Comparison of ENCODE assay signal across 8 cellular contexts in genomic region chr12:119179335-119180021, GRCh38. TPM values are rescaled to one million over a fixed set of nuclear protein-coding genes. Genes with fewer than 3 reads are reported as not detected.
A peak's percentile ranks its signal among the peaks of the same experiment; 100 is the strongest.
DNase-seq lines count a peak whose midpoint lies in the region; ATAC-seq and TF ChIP-seq lines count a peak whose summit lies in the region.

No MANE protein-coding gene starts in this region.

- POLR2A ChIA-PET in CD4-positive, alpha-beta memory T cell (lab: Charles Lee; ENCODE audit: partially characterized antibody) = no interaction called here

- H3K4me1 ChIP-seq in HUES64 (ENCODE audit: insufficient read depth, low read length) (peaks cover 40% of the 10 kb centered on the region), tibial artery (peaks cover 3 to 66% (median 40%) of the 10 kb centered on the region in 4 donors)
- H3K4me1 ChIP-seq in CD4-positive, alpha-beta memory T cell (ENCODE audit: insufficient read depth, low read length) = no peaks in the 10 kb centered on the region

- DNase-seq in cardiac fibroblast (ENCODE audit: low read depth in 2 of 2) (peak; percentile 55 to 70), tibial artery (no peak), NCI-H1048 (lab: John Stamatoyannopoulos, UW) (no peak), NCI-H82 treated with DMSO at 0.1 percent for 48 hours (lab: John Stamatoyannopoulos, UW; ENCODE audit: unreplicated experiment) (no peak)
- no peak for DNase-seq in CD4-positive, alpha-beta memory T cell

- no peaks in the 10 kb centered on the region for H3K9me3 ChIP-seq in HUES64 (ENCODE audit: insufficient read depth, low read depth, low read length)
- no peaks in the 10 kb centered on the region for H3K9me3 ChIP-seq in tibial artery
- no peaks in the 10 kb centered on the region for H3K9me3 ChIP-seq in CD4-positive, alpha-beta memory T cell (ENCODE audit: control insufficient read depth in 1 of 2, low read length in 2 of 2)

- WGBS in HUES64 = 46% methylated on average over 18 of the region's 18 CpGs

- H3K27me3 ChIP-seq in HUES64 (ENCODE audit: insufficient read depth, low read length) (peaks cover 7% of the 10 kb centered on the region), layer of hippocampus (ENCODE audit: control insufficient read depth, insufficient read depth, low read length) (peaks cover 7% of the 10 kb centered on the region), tibial artery (no peaks in the 10 kb centered on the region)
- no peaks in the 10 kb centered on the region for H3K27me3 ChIP-seq in CD4-positive, alpha-beta memory T cell (ENCODE audit: insufficient read depth, low read length)

- H3K36me3 ChIP-seq in HUES64 (ENCODE audit: insufficient read depth, low read length) (no peaks in the 10 kb centered on the region), tibial artery (no peaks in the 10 kb centered on the region)
- no peaks in the 10 kb centered on the region for H3K36me3 ChIP-seq in CD4-positive, alpha-beta memory T cell (ENCODE audit: insufficient read depth, low read length)

- H3K27me3 Mint-ChIP-seq in CD4-positive, alpha-beta memory T cell = peaks cover 5 to 10% of the 10 kb centered on the region in 2 donors

- peak overlapping the region; percentile 44; the same call in 1 of the 2 replicates for H3K9ac ChIP-seq in HUES64 (ENCODE audit: low read depth, low read length)

- H3K9me3 Mint-ChIP-seq in CD4-positive, alpha-beta memory T cell = peaks cover 0 to 2% (median 0%) of the 10 kb centered on the region in 8 donors

- no peaks in the 10 kb centered on the region for H3K4me1 Mint-ChIP-seq in CD4-positive, alpha-beta memory T cell

- CTCF ChIA-PET in CD4-positive, alpha-beta memory T cell (lab: Charles Lee; ENCODE audit: partially characterized antibody) = no interaction called here

- peak overlapping the region; percentile 44 for H3K4me3 ChIP-seq in HUES64 (ENCODE audit: low read length)
- peak overlapping the region; percentile 60 to 66 for H3K4me3 ChIP-seq in cardiac fibroblast (replicated peaks in 1 of 2; ENCODE audit: low read depth in 2 of 2, low read length in 2 of 2)
- H3K4me3 ChIP-seq in tibial artery = peak overlapping the region; percentile 80 to 85
- no peak overlapping the region for H3K4me3 ChIP-seq in CD4-positive, alpha-beta memory T cell (ENCODE audit: low read length in 2 of 2)

- TF ChIP-seq CTCF in cardiac fibroblast (IDR thresholded peaks at IDR 0.05; ENCODE audit: low read depth, low read length) = no peak
- no peak for TF ChIP-seq CTCF in tibial artery (IDR thresholded peaks at IDR 0.05)

- H3K4me3 Mint-ChIP-seq in CD4-positive, alpha-beta memory T cell = no peak overlapping the region

- intact Hi-C loops in tibial artery (cut with DNase I; ENCODE audit: low total_unique reads) = no loop called here
- intact Hi-C loops in CD4-positive, alpha-beta memory T cell (cut with micrococcal nuclease) = no loop called here

- no peak for ATAC-seq in GM19328 (IDR thresholded peaks at IDR 0.05; ENCODE audit: unreplicated experiment)

- H3K36me3 Mint-ChIP-seq in CD4-positive, alpha-beta memory T cell = no peaks in the 10 kb centered on the region

- peak overlapping the region in 1 of 7 donors; percentile 43 for H3K27ac Mint-ChIP-seq in CD4-positive, alpha-beta memory T cell

- H3K27ac ChIP-seq in HUES64 (ENCODE audit: low read depth, low read length) = peak overlapping the region; percentile 29; the same call in 1 of the 2 replicates
- peak overlapping the region; percentile 87 for H3K27ac ChIP-seq in layer of hippocampus (ENCODE audit: low read depth, low read length)
- peak overlapping the region; percentile 97 to 98 for H3K27ac ChIP-seq in tibial artery
- no peak overlapping the region for H3K27ac ChIP-seq in CD4-positive, alpha-beta memory T cell (ENCODE audit: low read depth, low read length)

RNA-seq across cellular contexts. Expression of gene HSPB8, which starts 0.7 kb away (rescaled TPM):
- 4.4 TPM for polyA plus RNA-seq in HUES64 (2013, experiment 1 of 2)
- polyA plus RNA-seq in HUES64 (2013, experiment 2 of 2) = 4.4 TPM
- not detected for total RNA-seq in CD4-positive, alpha-beta memory T cell
- not detected for polyA plus RNA-seq in CD4-positive, alpha-beta memory T cell

Comparison
In these comparisons a context has a peak if more than half of its experiments do, and no peak if none do; other contexts are left out.
1. H3K4me3 ChIP-seq: peak in HUES64 (single experiment), cardiac fibroblast (2 of 2) and tibial artery (2 of 2); none in CD4-positive, alpha-beta memory T cell (0 of 2).
2. DNase-seq: peak in cardiac fibroblast (2 of 2); none in tibial artery (0 of 2), NCI-H1048 (single experiment), CD4-positive, alpha-beta memory T cell (0 of 5) and NCI-H82 treated with DMSO at 0.1 percent for 48 hours (single experiment).